In genomic region chr6:203663-204062, GRCh38 we compare ENCODE assay signal across 2 cellular contexts.
TF ChIP-seq lines count a peak whose summit lies in the region.

No MANE protein-coding gene starts in this region.

TF ChIP-seq in HepG2, 621 proteins besides CTCF, POLR2A, EP300 and RAD21 (continued from another document):
- TF ChIP-seq, protein P1, sequence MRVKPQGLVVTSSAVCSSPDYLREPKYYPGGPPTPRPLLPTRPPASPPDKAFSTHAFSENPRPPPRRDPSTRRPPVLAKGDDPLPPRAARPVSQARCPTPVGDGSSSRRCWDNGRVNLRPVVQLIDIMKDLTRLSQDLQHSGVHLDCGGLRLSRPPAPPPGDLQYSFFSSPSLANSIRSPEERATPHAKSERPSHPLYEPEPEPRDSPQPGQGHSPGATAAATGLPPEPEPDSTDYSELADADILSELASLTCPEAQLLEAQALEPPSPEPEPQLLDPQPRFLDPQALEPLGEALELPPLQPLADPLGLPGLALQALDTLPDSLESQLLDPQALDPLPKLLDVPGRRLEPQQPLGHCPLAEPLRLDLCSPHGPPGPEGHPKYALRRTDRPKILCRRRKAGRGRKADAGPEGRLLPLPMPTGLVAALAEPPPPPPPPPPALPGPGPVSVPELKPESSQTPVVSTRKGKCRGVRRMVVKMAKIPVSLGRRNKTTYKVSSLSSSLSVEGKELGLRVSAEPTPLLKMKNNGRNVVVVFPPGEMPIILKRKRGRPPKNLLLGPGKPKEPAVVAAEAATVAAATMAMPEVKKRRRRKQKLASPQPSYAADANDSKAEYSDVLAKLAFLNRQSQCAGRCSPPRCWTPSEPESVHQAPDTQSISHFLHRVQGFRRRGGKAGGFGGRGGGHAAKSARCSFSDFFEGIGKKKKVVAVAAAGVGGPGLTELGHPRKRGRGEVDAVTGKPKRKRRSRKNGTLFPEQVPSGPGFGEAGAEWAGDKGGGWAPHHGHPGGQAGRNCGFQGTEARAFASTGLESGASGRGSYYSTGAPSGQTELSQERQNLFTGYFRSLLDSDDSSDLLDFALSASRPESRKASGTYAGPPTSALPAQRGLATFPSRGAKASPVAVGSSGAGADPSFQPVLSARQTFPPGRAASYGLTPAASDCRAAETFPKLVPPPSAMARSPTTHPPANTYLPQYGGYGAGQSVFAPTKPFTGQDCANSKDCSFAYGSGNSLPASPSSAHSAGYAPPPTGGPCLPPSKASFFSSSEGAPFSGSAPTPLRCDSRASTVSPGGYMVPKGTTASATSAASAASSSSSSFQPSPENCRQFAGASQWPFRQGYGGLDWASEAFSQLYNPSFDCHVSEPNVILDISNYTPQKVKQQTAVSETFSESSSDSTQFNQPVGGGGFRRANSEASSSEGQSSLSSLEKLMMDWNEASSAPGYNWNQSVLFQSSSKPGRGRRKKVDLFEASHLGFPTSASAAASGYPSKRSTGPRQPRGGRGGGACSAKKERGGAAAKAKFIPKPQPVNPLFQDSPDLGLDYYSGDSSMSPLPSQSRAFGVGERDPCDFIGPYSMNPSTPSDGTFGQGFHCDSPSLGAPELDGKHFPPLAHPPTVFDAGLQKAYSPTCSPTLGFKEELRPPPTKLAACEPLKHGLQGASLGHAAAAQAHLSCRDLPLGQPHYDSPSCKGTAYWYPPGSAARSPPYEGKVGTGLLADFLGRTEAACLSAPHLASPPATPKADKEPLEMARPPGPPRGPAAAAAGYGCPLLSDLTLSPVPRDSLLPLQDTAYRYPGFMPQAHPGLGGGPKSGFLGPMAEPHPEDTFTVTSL (CRISPR knock-in tag; IDR thresholded peaks at IDR 0.05; ENCODE audit: borderline replicate concordance): no peak
- TF ChIP-seq SIX1 (CRISPR knock-in tag; IDR thresholded peaks at IDR 0.05; ENCODE audit: borderline replicate concordance): no peak
- no peak for TF ChIP-seq ZNF160 (CRISPR knock-in tag; IDR thresholded peaks at IDR 0.05)

TF ChIP-seq in H1, 55 proteins besides CTCF, POLR2A, EP300 and RAD21 (continued from another document):
- no peak for TF ChIP-seq TAF1 (IDR thresholded peaks at IDR 0.05; ENCODE audit: low read depth, low read length)
